Comparison of ENCODE assay signal across 26 cellular contexts in the genomic region with DNA sequence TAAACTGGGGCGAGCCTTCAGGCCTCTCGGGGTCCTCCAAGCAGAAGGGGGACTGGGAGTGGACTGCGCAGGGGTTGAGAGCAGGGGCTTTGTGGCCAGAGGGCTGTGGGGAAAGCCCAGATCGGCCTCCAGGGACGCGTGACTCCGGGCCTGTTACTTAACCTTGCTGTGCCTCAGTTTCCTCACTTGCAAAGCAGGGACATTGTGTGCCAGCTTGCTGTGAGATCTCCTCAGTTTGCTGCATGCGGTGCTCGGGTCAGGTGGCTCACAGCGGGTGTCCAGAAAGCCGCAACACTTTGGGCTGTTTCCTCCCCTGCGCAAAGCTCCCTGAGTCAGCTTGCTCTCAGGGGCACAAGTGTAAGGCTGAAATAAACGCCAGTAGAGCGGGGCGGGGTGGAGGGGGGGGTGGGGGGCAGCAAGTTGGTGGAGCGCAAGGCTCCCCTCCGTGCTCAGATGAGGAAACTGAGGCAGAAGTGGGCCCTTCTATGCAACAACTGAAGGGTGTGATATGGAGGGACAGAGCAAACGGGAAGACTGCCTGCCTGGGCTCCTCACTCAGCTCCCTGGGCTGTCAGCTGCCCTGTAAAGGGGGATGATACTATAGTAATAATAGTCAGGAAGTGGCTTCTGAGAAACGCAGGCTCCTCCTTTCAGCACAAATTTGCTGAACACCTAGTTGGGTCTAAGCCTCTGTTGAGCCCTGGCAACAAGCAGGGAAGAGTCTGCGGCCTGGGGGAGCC.
A peak's percentile ranks its signal among the peaks of the same experiment; 100 is the strongest.
DNase-seq lines count a peak whose midpoint lies in the region; TF ChIP-seq lines count a peak whose summit lies in the region.
"Had no signal": no experiment of that assay in that cellular context is flagged by ENCODE, and none has a peak within 500 bp of the region (broad histone marks: within the 10 kb centered on the region; RNA-seq: fewer than 3 reads in every experiment).

No MANE protein-coding gene starts in this region.

- H3K4me3 ChIP-seq in H7 (ENCODE audit: insufficient read depth, low read depth, low read length) (no peak overlapping the region), brain microvascular endothelial cell (ENCODE audit: low read depth, low read length) (no peak overlapping the region)
- H3K4me3 ChIP-seq: cardiac muscle cell, gastroesophageal sphincter, MG63, Peyer's patch, suprapubic skin had no signal

- TF ChIP-seq CTCF in chondrocyte (IDR thresholded peaks at IDR 0.05), result no peak
- no peak for TF ChIP-seq CTCF in brain microvascular endothelial cell (IDR thresholded peaks at IDR 0.05; ENCODE audit: low read depth, low read length, missing control alignments)

- H3K27ac ChIP-seq in brain microvascular endothelial cell, result no peak overlapping the region
- H3K27ac ChIP-seq: C4-2B, cardiac muscle cell, gastroesophageal sphincter, Peyer's patch, suprapubic skin had no signal

- no peak overlapping the region for H3K27ac Mint-ChIP-seq in chondrocyte (ENCODE audit: unreplicated experiment)
- H3K27ac Mint-ChIP-seq: activated CD8-positive, alpha-beta memory T cell treated with anti-CD3 and anti-CD28 coated beads, Interleukin-2, amount 10 ng/mL, durations not matched to agents 7 days and 5 days; activated naive CD4-positive, alpha-beta T cell treated with anti-CD3 and anti-CD28 coated beads, Interleukin-2, amount 50 U/mL, for 24 hours; activated T-cell treated with anti-CD3 and anti-CD28 coated beads, Interleukin-2, amount 50 U/mL, for 72 hours; stimulated activated memory B cell treated with anti-CD40 and anti-IgM and Interleukin-4, amounts not matched to agents 10 μg/mL and 1 μg/mL and 100 μg/mL, for 72 hours; T-helper 2 cell treated with Interferon-gamma antibody and Interleukin-4, amounts not matched to agents 5 μg/mL and 100 μg/mL, for 36 hours had no signal

- H3K27me3 ChIP-seq in H7 (ENCODE audit: control insufficient read depth, insufficient read depth, low read length) (no peaks in the 10 kb centered on the region), brain microvascular endothelial cell (replicated peaks) (no peaks in the 10 kb centered on the region)
- H3K27me3 ChIP-seq: cardiac muscle cell, MG63, Peyer's patch had no signal

- H3K36me3 Mint-ChIP-seq in chondrocyte (ENCODE audit: low read depth), result no peaks in the 10 kb centered on the region
- H3K36me3 Mint-ChIP-seq: activated CD8-positive, alpha-beta memory T cell treated with anti-CD3 and anti-CD28 coated beads, Interleukin-2, amount 10 ng/mL, durations not matched to agents 7 days and 5 days; activated naive CD4-positive, alpha-beta T cell treated with anti-CD3 and anti-CD28 coated beads, Interleukin-2, amount 50 U/mL, for 24 hours; stimulated activated memory B cell treated with anti-CD40 and anti-IgM and Interleukin-4, amounts not matched to agents 10 μg/mL and 1 μg/mL and 100 μg/mL, for 72 hours had no signal

- no peaks in the 10 kb centered on the region for H3K9me3 Mint-ChIP-seq in chondrocyte (ENCODE audit: low read depth)
- H3K9me3 Mint-ChIP-seq: activated naive CD4-positive, alpha-beta T cell treated with anti-CD3 and anti-CD28 coated beads, Interleukin-2, amount 50 U/mL, for 24 hours; activated T-cell treated with anti-CD3 and anti-CD28 coated beads, Interleukin-2, amount 50 U/mL, for 72 hours; T-helper 2 cell treated with Interferon-gamma antibody and Interleukin-4, amounts not matched to agents 5 μg/mL and 100 μg/mL, for 36 hours had no signal

- H3K4me3 Mint-ChIP-seq in chondrocyte (ENCODE audit: unreplicated experiment), result no peak overlapping the region
- H3K4me3 Mint-ChIP-seq: activated CD8-positive, alpha-beta memory T cell treated with anti-CD3 and anti-CD28 coated beads, Interleukin-2, amount 10 ng/mL, durations not matched to agents 7 days and 5 days; activated naive CD4-positive, alpha-beta T cell treated with anti-CD3 and anti-CD28 coated beads, Interleukin-2, amount 50 U/mL, for 24 hours; activated T-cell treated with anti-CD3 and anti-CD28 coated beads, Interleukin-2, amount 50 U/mL, for 72 hours; stimulated activated memory B cell treated with anti-CD40 and anti-IgM and Interleukin-4, amounts not matched to agents 10 μg/mL and 1 μg/mL and 100 μg/mL, for 72 hours; T-helper 2 cell treated with Interferon-gamma antibody and Interleukin-4, amounts not matched to agents 5 μg/mL and 100 μg/mL, for 36 hours had no signal

- in situ Hi-C loops in brain microvascular endothelial cell (cut with HindIII; ENCODE audit: low pct_ligation_motif_present, low sequenced_read_pairs), result no loop called here

- no peaks in the 10 kb centered on the region for H3K36me3 ChIP-seq in H7 (replicated peaks; ENCODE audit: control insufficient read depth, insufficient read depth, low read length)
- H3K36me3 ChIP-seq in brain microvascular endothelial cell (replicated peaks), result no peaks in the 10 kb centered on the region
- H3K36me3 ChIP-seq: cardiac muscle cell, gastroesophageal sphincter, MG63, Peyer's patch, suprapubic skin had no signal

- H3K27me3 Mint-ChIP-seq in chondrocyte (ENCODE audit: low read depth), result peaks cover 17% of the 10 kb centered on the region
- H3K27me3 Mint-ChIP-seq: activated CD8-positive, alpha-beta memory T cell treated with anti-CD3 and anti-CD28 coated beads, Interleukin-2, amount 10 ng/mL, durations not matched to agents 7 days and 5 days; activated naive CD4-positive, alpha-beta T cell treated with anti-CD3 and anti-CD28 coated beads, Interleukin-2, amount 50 U/mL, for 24 hours; stimulated activated memory B cell treated with anti-CD40 and anti-IgM and Interleukin-4, amounts not matched to agents 10 μg/mL and 1 μg/mL and 100 μg/mL, for 72 hours had no signal

- peak; percentile 47 for DNase-seq in A172 (ENCODE audit: low spot score)
- DNase-seq in H7, result peak; percentile 71
- DNase-seq in chondrocyte (ENCODE audit: low spot score), result peak; percentile 65
- peak; percentile 65 for DNase-seq in mesenteric fat pad (ENCODE audit: low spot score)
- no peak for DNase-seq in H4 (ENCODE audit: low spot score)
- DNase-seq in NCI-H2081 (lab: John Stamatoyannopoulos, UW), result no peak
- DNase-seq in brain microvascular endothelial cell, result no peak
- no peak for DNase-seq in NCI-H526 (lab: John Stamatoyannopoulos, UW)
- DNase-seq: activated CD4-positive, alpha-beta T cell treated with anti-CD3 and anti-CD28 coated beads, Interleukin-2, amount 50 U/mL, for 1 hour; activated CD8-positive, alpha-beta memory T cell treated with anti-CD3 and anti-CD28 coated beads, Interleukin-2, amount 10 ng/mL, durations not matched to agents 7 days and 5 days; activated T-cell treated with anti-CD3 and anti-CD28 coated beads, Interleukin-2, amount 50 U/mL, for 72 hours; Calu3; dermis blood vessel endothelial cell; KBM-7; MG63; NCI-H1436; nucleus accumbens; stimulated activated CD4-positive, alpha-beta T cell treated with anti-CD3 and anti-CD28 coated beads, Interleukin-4, amount 100 ng/mL, for 1 hour had no signal

- H3K4me1 Mint-ChIP-seq in chondrocyte (ENCODE audit: low read depth), result no peaks in the 10 kb centered on the region
- H3K4me1 Mint-ChIP-seq: activated CD8-positive, alpha-beta memory T cell treated with anti-CD3 and anti-CD28 coated beads, Interleukin-2, amount 10 ng/mL, durations not matched to agents 7 days and 5 days; activated naive CD4-positive, alpha-beta T cell treated with anti-CD3 and anti-CD28 coated beads, Interleukin-2, amount 50 U/mL, for 24 hours; stimulated activated memory B cell treated with anti-CD40 and anti-IgM and Interleukin-4, amounts not matched to agents 10 μg/mL and 1 μg/mL and 100 μg/mL, for 72 hours had no signal

Comparison
In these comparisons a context has a peak if more than half of its experiments do, and no peak if none do; other contexts are left out.
1. DNase-seq: peak in A172 (single experiment), H7 (single experiment), chondrocyte (single experiment) and mesenteric fat pad (single experiment); none in H4 (single experiment), NCI-H2081 (0 of 2), brain microvascular endothelial cell (single experiment) and NCI-H526 (0 of 2).